ENCODE assay signal across 1 cellular context in the genomic region with DNA sequence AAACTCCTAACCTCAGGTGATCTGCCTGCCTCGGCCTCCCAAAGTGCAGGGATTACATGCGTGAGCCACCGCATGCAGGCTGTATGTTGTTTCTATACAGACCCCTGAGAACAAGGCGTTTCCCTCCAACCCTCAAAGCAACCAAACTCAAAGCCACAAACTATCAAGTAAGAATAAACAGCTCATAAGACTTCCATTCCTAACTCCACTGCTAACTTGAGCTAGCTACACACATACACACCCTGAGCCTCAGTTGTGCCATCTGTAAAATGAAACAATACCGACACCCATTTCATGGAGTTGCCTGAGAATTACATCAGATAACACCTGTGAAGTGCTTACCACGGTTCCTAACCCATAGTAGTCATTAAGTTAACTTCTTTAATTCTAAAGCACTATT.
TF ChIP-seq lines count a peak whose summit lies in the region.

No MANE protein-coding gene starts in this region.

TF ChIP-seq in liver, 16 proteins besides CTCF, POLR2A, EP300 and RAD21 (continued from another document):
- TF ChIP-seq, protein P1, sequence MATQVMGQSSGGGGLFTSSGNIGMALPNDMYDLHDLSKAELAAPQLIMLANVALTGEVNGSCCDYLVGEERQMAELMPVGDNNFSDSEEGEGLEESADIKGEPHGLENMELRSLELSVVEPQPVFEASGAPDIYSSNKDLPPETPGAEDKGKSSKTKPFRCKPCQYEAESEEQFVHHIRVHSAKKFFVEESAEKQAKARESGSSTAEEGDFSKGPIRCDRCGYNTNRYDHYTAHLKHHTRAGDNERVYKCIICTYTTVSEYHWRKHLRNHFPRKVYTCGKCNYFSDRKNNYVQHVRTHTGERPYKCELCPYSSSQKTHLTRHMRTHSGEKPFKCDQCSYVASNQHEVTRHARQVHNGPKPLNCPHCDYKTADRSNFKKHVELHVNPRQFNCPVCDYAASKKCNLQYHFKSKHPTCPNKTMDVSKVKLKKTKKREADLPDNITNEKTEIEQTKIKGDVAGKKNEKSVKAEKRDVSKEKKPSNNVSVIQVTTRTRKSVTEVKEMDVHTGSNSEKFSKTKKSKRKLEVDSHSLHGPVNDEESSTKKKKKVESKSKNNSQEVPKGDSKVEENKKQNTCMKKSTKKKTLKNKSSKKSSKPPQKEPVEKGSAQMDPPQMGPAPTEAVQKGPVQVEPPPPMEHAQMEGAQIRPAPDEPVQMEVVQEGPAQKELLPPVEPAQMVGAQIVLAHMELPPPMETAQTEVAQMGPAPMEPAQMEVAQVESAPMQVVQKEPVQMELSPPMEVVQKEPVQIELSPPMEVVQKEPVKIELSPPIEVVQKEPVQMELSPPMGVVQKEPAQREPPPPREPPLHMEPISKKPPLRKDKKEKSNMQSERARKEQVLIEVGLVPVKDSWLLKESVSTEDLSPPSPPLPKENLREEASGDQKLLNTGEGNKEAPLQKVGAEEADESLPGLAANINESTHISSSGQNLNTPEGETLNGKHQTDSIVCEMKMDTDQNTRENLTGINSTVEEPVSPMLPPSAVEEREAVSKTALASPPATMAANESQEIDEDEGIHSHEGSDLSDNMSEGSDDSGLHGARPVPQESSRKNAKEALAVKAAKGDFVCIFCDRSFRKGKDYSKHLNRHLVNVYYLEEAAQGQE (IDR thresholded peaks at IDR 0.05) = no peak
- TF ChIP-seq TAF1 (conservative IDR thresholded peaks at IDR 0.05) (no peak), FOXA1 (IDR thresholded peaks at IDR 0.05) (no peak)
- TF ChIP-seq, protein P2, sequence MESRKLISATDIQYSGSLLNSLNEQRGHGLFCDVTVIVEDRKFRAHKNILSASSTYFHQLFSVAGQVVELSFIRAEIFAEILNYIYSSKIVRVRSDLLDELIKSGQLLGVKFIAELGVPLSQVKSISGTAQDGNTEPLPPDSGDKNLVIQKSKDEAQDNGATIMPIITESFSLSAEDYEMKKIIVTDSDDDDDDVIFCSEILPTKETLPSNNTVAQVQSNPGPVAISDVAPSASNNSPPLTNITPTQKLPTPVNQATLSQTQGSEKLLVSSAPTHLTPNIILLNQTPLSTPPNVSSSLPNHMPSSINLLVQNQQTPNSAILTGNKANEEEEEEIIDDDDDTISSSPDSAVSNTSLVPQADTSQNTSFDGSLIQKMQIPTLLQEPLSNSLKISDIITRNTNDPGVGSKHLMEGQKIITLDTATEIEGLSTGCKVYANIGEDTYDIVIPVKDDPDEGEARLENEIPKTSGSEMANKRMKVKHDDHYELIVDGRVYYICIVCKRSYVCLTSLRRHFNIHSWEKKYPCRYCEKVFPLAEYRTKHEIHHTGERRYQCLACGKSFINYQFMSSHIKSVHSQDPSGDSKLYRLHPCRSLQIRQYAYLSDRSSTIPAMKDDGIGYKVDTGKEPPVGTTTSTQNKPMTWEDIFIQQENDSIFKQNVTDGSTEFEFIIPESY (IDR thresholded peaks at IDR 0.05) = no peak
